In the genomic region with DNA sequence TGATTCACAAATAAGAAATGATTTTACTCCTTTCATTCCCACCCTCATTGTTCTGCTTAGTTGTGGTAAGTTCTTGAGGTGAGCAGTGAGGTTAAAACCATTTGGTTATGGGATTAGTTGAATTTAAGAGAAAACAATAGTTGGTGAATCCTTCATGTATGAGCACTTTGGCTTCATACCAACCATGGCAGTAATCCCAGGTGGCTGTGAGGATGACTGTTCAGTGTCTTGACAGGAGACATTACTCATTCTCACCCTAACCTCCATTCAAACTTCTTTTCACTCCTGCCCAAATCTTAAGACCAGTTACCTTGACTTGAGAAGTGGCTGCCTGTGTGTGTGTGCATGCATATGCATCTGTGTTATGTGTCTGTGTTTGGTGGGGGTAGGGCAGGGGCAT, we compare ENCODE assay signal across 9 cellular contexts.
A peak's percentile ranks its signal among the peaks of the same experiment; 100 is the strongest.
DNase-seq lines count a peak whose midpoint lies in the region; ATAC-seq and TF ChIP-seq lines count a peak whose summit lies in the region.
"Had no signal": no experiment of that assay in that cellular context is flagged by ENCODE, and none has a peak within 500 bp of the region (broad histone marks: within the 10 kb centered on the region; RNA-seq: fewer than 3 reads in every experiment).

No MANE protein-coding gene starts in this region.

- H3K4me2 ChIP-seq in osteoblast (ENCODE audit: insufficient read depth, low read length) = no peak overlapping the region

- peaks cover 10% of the 10 kb centered on the region for H3K4me1 ChIP-seq in osteoblast (ENCODE audit: insufficient read depth, low read length)

- peaks cover 6% of the 10 kb centered on the region for H3K27me3 ChIP-seq in osteoblast (ENCODE audit: insufficient read depth, low read length)

- no peaks in the 10 kb centered on the region for H3K79me2 ChIP-seq in osteoblast (ENCODE audit: insufficient read depth, low read length)

- peaks cover 96% of the 10 kb centered on the region for H3K4me1 Mint-ChIP-seq in brain
- H3K4me1 Mint-ChIP-seq: T-helper 17 cell had no signal

- peaks cover 13% of the 10 kb centered on the region for H3K36me3 Mint-ChIP-seq in brain

- no peaks in the 10 kb centered on the region for H3K9me3 ChIP-seq in osteoblast (ENCODE audit: low read depth, low read length)

- no peak overlapping the region for H3K4me3 ChIP-seq in osteoblast (ENCODE audit: insufficient read depth, low read length)

- peak; percentile 37 for DNase-seq in Daoy (ENCODE audit: low read depth)
- peak; percentile 78 for DNase-seq in osteoblast (ENCODE audit: insufficient read length, low spot score, missing footprints)
- DNase-seq in GM19240 (ENCODE audit: insufficient read length, low spot score) = no peak
- DNase-seq in iPS-NIHi7 (ENCODE audit: extremely low spot score) = no peak
- DNase-seq: H7, T-helper 17 cell had no signal

- H3K9me3 Mint-ChIP-seq in brain = no peaks in the 10 kb centered on the region

- H3K36me3 ChIP-seq in osteoblast (ENCODE audit: insufficient read depth, low read length) = no peaks in the 10 kb centered on the region

- no peaks in the 10 kb centered on the region for H4K20me1 ChIP-seq in osteoblast (ENCODE audit: insufficient read depth, low read length)

- H3K4me3 Mint-ChIP-seq in brain = no peak overlapping the region
- H3K4me3 Mint-ChIP-seq: T-helper 17 cell had no signal

- H3K27me3 Mint-ChIP-seq in brain = no peaks in the 10 kb centered on the region

- peak; percentile 75 for ATAC-seq in HG02610 (IDR thresholded peaks at IDR 0.05; ENCODE audit: unreplicated experiment)
- no peak for ATAC-seq in GM18909 (IDR thresholded peaks at IDR 0.05; ENCODE audit: poor library complexity, unreplicated experiment)
- ATAC-seq: T-helper 17 cell had no signal

- no peak overlapping the region for H2AFZ ChIP-seq in osteoblast (ENCODE audit: low read length)

- H3K27ac ChIP-seq in osteoblast (ENCODE audit: low read depth, low read length) = no peak overlapping the region

- H3K27ac Mint-ChIP-seq in brain = peak overlapping the region; percentile 27 to 92 (median 72)
- H3K27ac Mint-ChIP-seq: T-helper 17 cell had no signal

- TF ChIP-seq CTCF in brain (conservative IDR thresholded peaks at IDR 0.05) = no peak
- TF ChIP-seq CTCF in osteoblast (IDR thresholded peaks at IDR 0.05; ENCODE audit: extremely low read depth, low read depth, low read length) = no peak

Comparison
In these comparisons a context has a peak if more than half of its experiments do, and no peak if none do; other contexts are left out.
1. DNase-seq: peak in Daoy (single experiment) and osteoblast (single experiment); none in GM19240 (single experiment) and iPS-NIHi7 (single experiment).